In genomic region chr11:119666463-119667131, GRCh38 we compare ENCODE assay signal across 1 cellular context.
TF ChIP-seq lines count a peak whose summit lies in the region.

No MANE protein-coding gene starts in this region.

TF ChIP-seq in HepG2, 621 proteins besides CTCF, POLR2A, EP300 and RAD21 (continued from another document and continues in another):
- TF ChIP-seq TMF1 (CRISPR knock-in tag; IDR thresholded peaks at IDR 0.05; ENCODE audit: low read depth) (no peak), RXRB (CRISPR knock-in tag; IDR thresholded peaks at IDR 0.05; ENCODE audit: borderline replicate concordance) (peak; percentile 58; the same call in 1 of the 2 replicates), TBX2 (CRISPR knock-in tag; IDR thresholded peaks at IDR 0.05; ENCODE audit: borderline replicate concordance) (peak; percentile 30; the same call in 1 of the 2 replicates), MTA1 (CRISPR knock-in tag; IDR thresholded peaks at IDR 0.05; ENCODE audit: borderline replicate concordance) (0 out of 2 replicates have a peak, but pooled peaks have one; percentile 22), NONO (IDR thresholded peaks at IDR 0.05) (no peak), NONO (CRISPR knock-in tag; conservative IDR thresholded peaks at IDR 0.05) (no peak), MXI1 (IDR thresholded peaks at IDR 0.05; ENCODE audit: borderline replicate concordance, low read depth, low read length) (peak; percentile 31; the same call in 1 of the 3 replicates), ZFP91 (CRISPR knock-in tag; IDR thresholded peaks at IDR 0.05; ENCODE audit: borderline replicate concordance) (peak; percentile 61), ZNF251 (CRISPR knock-in tag; IDR thresholded peaks at IDR 0.05) (no peak), ZFY (CRISPR knock-in tag; IDR thresholded peaks at IDR 0.05) (peak; percentile 30; the same call in 1 of the 2 replicates), ADNP (CRISPR knock-in tag; IDR thresholded peaks at IDR 0.05) (no peak), NR1H2 (CRISPR knock-in tag; IDR thresholded peaks at IDR 0.05; ENCODE audit: borderline replicate concordance, low read depth) (peak; percentile 36; the same call in 1 of the 2 replicates), SOX13 (IDR thresholded peaks at IDR 0.05) (no peak), SOX13 (CRISPR knock-in tag; conservative IDR thresholded peaks at IDR 0.05 in 1 of 2, IDR thresholded peaks at IDR 0.05 in 1 of 2) (0 out of 4 replicates have a peak, but pooled peaks of 1 of the 2 experiments have one; percentile 39), PRDM15 (CRISPR knock-in tag; IDR thresholded peaks at IDR 0.05) (no peak), TOE1 (CRISPR knock-in tag; IDR thresholded peaks at IDR 0.05) (no peak), ZNF20 (CRISPR knock-in tag; IDR thresholded peaks at IDR 0.05) (no peak), JUNB (CRISPR knock-in tag; IDR thresholded peaks at IDR 0.05; ENCODE audit: borderline replicate concordance) (no peak), HNF1A (IDR thresholded peaks at IDR 0.05; ENCODE audit: low read depth) (no peak), HNF1A (CRISPR knock-in tag; IDR thresholded peaks at IDR 0.05; ENCODE audit: borderline replicate concordance) (peak; percentile 23; the same call in 1 of the 2 replicates), ZBTB43 (CRISPR knock-in tag; conservative IDR thresholded peaks at IDR 0.05) (no peak), ZNF7 (CRISPR knock-in tag; IDR thresholded peaks at IDR 0.05) (no peak), SNAPC2 (CRISPR knock-in tag; IDR thresholded peaks at IDR 0.05) (peak; percentile 55; the same call in 1 of the 2 replicates), ZNF878 (CRISPR knock-in tag; IDR thresholded peaks at IDR 0.05) (no peak), ZNF614 (CRISPR knock-in tag; IDR thresholded peaks at IDR 0.05; ENCODE audit: borderline replicate concordance) (no peak), THAP11 (CRISPR knock-in tag; IDR thresholded peaks at IDR 0.05) (0 out of 2 replicates have a peak, but pooled peaks have one; percentile 29), ATF2 (CRISPR knock-in tag; IDR thresholded peaks at IDR 0.05) (0 out of 2 replicates have a peak, but pooled peaks have one; percentile 36), FOSL2 (CRISPR knock-in tag; IDR thresholded peaks at IDR 0.05) (0 out of 2 replicates have a peak, but pooled peaks have one; percentile 14), ZNF720 (CRISPR knock-in tag; IDR thresholded peaks at IDR 0.05) (no peak), THAP9 (CRISPR knock-in tag; IDR thresholded peaks at IDR 0.05; ENCODE audit: borderline replicate concordance) (no peak), ZIK1 (CRISPR knock-in tag; IDR thresholded peaks at IDR 0.05; ENCODE audit: borderline replicate concordance, low read depth) (no peak), KDM3A (CRISPR knock-in tag; IDR thresholded peaks at IDR 0.05; ENCODE audit: low read depth) (0 out of 2 replicates have a peak, but pooled peaks have one; percentile 42), SP5 (CRISPR knock-in tag; IDR thresholded peaks at IDR 0.05; ENCODE audit: borderline replicate concordance, low read depth) (peak; percentile 35; the same call in 1 of the 2 replicates), SP4 (CRISPR knock-in tag; IDR thresholded peaks at IDR 0.05) (0 out of 2 replicates have a peak, but pooled peaks have one; percentile 24), RBFOX2 (IDR thresholded peaks at IDR 0.05; ENCODE audit: low read depth, low read length) (no peak), KLF11 (CRISPR knock-in tag; IDR thresholded peaks at IDR 0.05) (no peak), ZSCAN5A (CRISPR knock-in tag; IDR thresholded peaks at IDR 0.05; ENCODE audit: borderline replicate concordance) (0 out of 2 replicates have a peak, but pooled peaks have one; percentile 28), ZNF672 (CRISPR knock-in tag; IDR thresholded peaks at IDR 0.05) (no peak)
